ENCODE assay signal across 8 cellular contexts in the genomic region with DNA sequence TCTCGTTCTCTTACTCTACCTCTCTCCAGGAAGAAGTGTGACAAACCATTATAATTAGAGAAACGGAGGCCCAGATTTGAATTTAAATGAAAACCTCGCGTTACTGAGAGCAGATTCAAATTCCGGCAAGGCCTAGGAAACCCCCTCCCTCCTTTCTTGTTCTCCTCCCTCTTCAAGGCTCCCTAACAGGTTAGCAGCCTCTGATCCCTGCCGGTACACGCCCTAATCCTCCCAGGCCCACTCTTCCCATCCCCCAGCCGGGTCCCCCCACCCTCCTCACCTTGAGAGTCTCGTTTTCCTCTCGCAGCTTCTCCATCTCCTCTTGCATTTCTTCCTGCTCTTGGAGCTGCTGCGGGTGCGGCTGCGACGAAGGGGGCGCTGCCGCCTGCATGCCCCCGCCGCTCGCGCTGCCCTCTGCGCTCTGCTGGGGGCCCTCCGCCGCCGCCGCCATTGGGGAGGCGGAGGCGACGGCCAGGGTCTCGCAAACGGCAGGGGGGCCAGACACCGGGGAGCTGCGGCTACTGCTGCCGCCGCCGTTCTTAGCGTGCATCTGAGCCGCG.
A peak's percentile ranks its signal among the peaks of the same experiment; 100 is the strongest.
DNase-seq lines count a peak whose midpoint lies in the region; ATAC-seq lines count a peak whose summit lies in the region.

No MANE protein-coding gene starts in this region.

- DNase-seq in DMS79 treated with DMSO at 0.1 percent for 48 hours (lab: John Stamatoyannopoulos, UW) (peak; percentile 42), NCI-H1105 (lab: John Stamatoyannopoulos, UW) (peak; percentile 46), hepatic stellate cell (ENCODE audit: low spot score) (peak; percentile 55), putamen (ENCODE audit: low spot score) (peak; percentile 65)
- DNase-seq in activated naive CD8-positive, alpha-beta T cell treated with anti-CD3 and anti-CD28 coated beads, Interleukin-2, amount 50 U/mL, for 24 hours: no peak
- no peak for DNase-seq in NK-92 treated with Interleukin-12 subunit alpha and Interleukin-12 subunit beta, amount 100 ng/mL, for 24 hours (lab: John Stamatoyannopoulos, UW)

- peaks cover 53% of the 10 kb centered on the region for H3K27me3 Mint-ChIP-seq in activated naive CD8-positive, alpha-beta T cell treated with anti-CD3 and anti-CD28 coated beads, Interleukin-2, amount 50 U/mL, for 24 hours

- no peaks in the 10 kb centered on the region for H3K9me3 Mint-ChIP-seq in activated naive CD8-positive, alpha-beta T cell treated with anti-CD3 and anti-CD28 coated beads, Interleukin-2, amount 50 U/mL, for 24 hours

- no peaks in the 10 kb centered on the region for H3K36me3 Mint-ChIP-seq in activated naive CD8-positive, alpha-beta T cell treated with anti-CD3 and anti-CD28 coated beads, Interleukin-2, amount 50 U/mL, for 24 hours (ENCODE audit: low read depth)

- ATAC-seq in GM21423 (IDR thresholded peaks at IDR 0.05; ENCODE audit: unreplicated experiment): peak; percentile 12
- ATAC-seq in activated naive CD8-positive, alpha-beta T cell treated with anti-CD3 and anti-CD28 coated beads, Interleukin-2, amount 50 U/mL, for 24 hours: peak; percentile 13
- no peak for ATAC-seq in GM21528 (IDR thresholded peaks at IDR 0.05; ENCODE audit: low FRiP score, unreplicated experiment)

- H3K27ac Mint-ChIP-seq in activated naive CD8-positive, alpha-beta T cell treated with anti-CD3 and anti-CD28 coated beads, Interleukin-2, amount 50 U/mL, for 24 hours: peak overlapping the region; percentile 71

- H3K4me1 Mint-ChIP-seq in activated naive CD8-positive, alpha-beta T cell treated with anti-CD3 and anti-CD28 coated beads, Interleukin-2, amount 50 U/mL, for 24 hours: peaks cover 32% of the 10 kb centered on the region

- H3K4me3 Mint-ChIP-seq in activated naive CD8-positive, alpha-beta T cell treated with anti-CD3 and anti-CD28 coated beads, Interleukin-2, amount 50 U/mL, for 24 hours: peak overlapping the region; percentile 85

Comparison
In these comparisons a context has a peak if more than half of its experiments do, and no peak if none do; other contexts are left out.
1. DNase-seq: peak in DMS79 treated with DMSO at 0.1 percent for 48 hours (single experiment), NCI-H1105 (single experiment), hepatic stellate cell (single experiment) and putamen (single experiment); none in activated naive CD8-positive, alpha-beta T cell treated with anti-CD3 and anti-CD28 coated beads, Interleukin-2, amount 50 U/mL, for 24 hours (single experiment) and NK-92 treated with Interleukin-12 subunit alpha and Interleukin-12 subunit beta, amount 100 ng/mL, for 24 hours (single experiment).